8 cellular contexts compared by ENCODE assay signal in the genomic region with DNA sequence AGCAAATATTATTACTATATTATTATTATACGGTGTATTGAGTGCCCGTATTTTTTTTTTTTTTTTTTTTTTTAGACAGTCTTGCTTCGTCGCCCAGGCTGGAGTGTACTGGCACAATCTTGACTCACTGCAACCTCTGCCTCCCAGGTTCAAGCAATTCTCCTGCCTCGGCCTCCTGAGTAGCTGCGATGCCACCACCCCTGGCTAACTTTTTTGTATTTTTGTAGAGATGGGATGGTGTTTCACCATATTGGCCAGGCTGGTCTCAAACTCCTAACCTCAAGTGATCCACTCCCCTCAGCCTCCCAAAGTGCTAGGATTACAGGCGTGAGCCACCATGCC. TPM values are rescaled to one million over a fixed set of nuclear protein-coding genes. Genes with fewer than 3 reads are reported as not detected.
DNase-seq lines count a peak whose midpoint lies in the region; ATAC-seq, FAIRE-seq and TF ChIP-seq lines count a peak whose summit lies in the region.
"Not testable (repeated sequence)": the region's sequence is repeated elsewhere in the genome, so short reads cannot be mapped to it uniquely, and the experiment has no call there.

No MANE protein-coding gene starts in this region.

- H3K9me3 ChIP-seq in A549; GM23248 (ENCODE audit: low read depth); SK-N-SH; duodenal mucosa (ENCODE audit: control insufficient read depth in 1 of 2, low read length in 2 of 2); right cardiac atrium (ENCODE audit: control insufficient read depth, low read length): not testable (repeated sequence)

- H3K27me3 ChIP-seq in GM23248 (replicated peaks; ENCODE audit: insufficient read depth); SK-N-SH (ENCODE audit: insufficient read depth); duodenal mucosa (ENCODE audit: control insufficient read depth in 1 of 2, insufficient read depth in 2 of 2, low read length in 2 of 2); right cardiac atrium (ENCODE audit: control insufficient read depth, insufficient read depth): not testable (repeated sequence)

- H3K9ac ChIP-seq in GM23248, result peak overlapping the region; percentile 99
- peak overlapping the region; percentile 94; the same call in 1 of the 2 replicates for H3K9ac ChIP-seq in SK-N-SH
- peak overlapping the region; percentile 99 for H3K9ac ChIP-seq in duodenal mucosa (ENCODE audit: low read depth in 1 of 2, low read length in 2 of 2)

- peak overlapping the region; percentile 96 for H3K4me3 Mint-ChIP-seq in activated naive CD8-positive, alpha-beta T cell treated with anti-CD3 and anti-CD28 coated beads, Interleukin-2, amount 10 ng/mL, durations not matched to agents 7 days and 5 days
- peak overlapping the region; percentile 100 for H3K4me3 Mint-ChIP-seq in natural killer cell treated with Interleukin-12 subunit alpha and Interleukin-12 subunit beta and Interleukin-15 and Interleukin-18, amount 100 ng/mL, for 72 hours
- peak overlapping the region; percentile 96 for H3K4me3 Mint-ChIP-seq in stimulated activated memory B cell treated with anti-CD40 and anti-IgM and Interleukin-4, amounts not matched to agents 10 μg/mL and 1 μg/mL and 100 μg/mL, for 72 hours

- H3K4me3 ChIP-seq in A549 (peak overlapping the region; percentile 86), GM23248 (peak overlapping the region; percentile 98), SK-N-SH (ENCODE audit: low read depth in 2 of 2, low read length in 1 of 2) (peak overlapping the region; percentile 71 to 92; a peak in 3 of 4 replicates), duodenal mucosa (ENCODE audit: low read depth in 1 of 2, low read length in 2 of 2) (peak overlapping the region; percentile 85 to 88), right cardiac atrium (ENCODE audit: low read length) (peak overlapping the region; percentile 87)

- not testable (repeated sequence) for DNase-seq in A549 (ENCODE audit: low read depth in 1 of 2, low spot score in 1 of 2); GM23248; SK-N-SH; activated naive CD8-positive, alpha-beta T cell treated with anti-CD3 and anti-CD28 coated beads, Interleukin-2, amount 10 ng/mL, durations not matched to agents 7 days and 5 days; right cardiac atrium; natural killer cell treated with Interleukin-12 subunit alpha and Interleukin-12 subunit beta and Interleukin-15 and Interleukin-18, amount 100 ng/mL, for 72 hours (ENCODE audit: low spot score)

- H3K9me3 Mint-ChIP-seq in activated naive CD8-positive, alpha-beta T cell treated with anti-CD3 and anti-CD28 coated beads, Interleukin-2, amount 10 ng/mL, durations not matched to agents 7 days and 5 days; natural killer cell treated with Interleukin-12 subunit alpha and Interleukin-12 subunit beta and Interleukin-15 and Interleukin-18, amount 100 ng/mL, for 72 hours; stimulated activated memory B cell treated with anti-CD40 and anti-IgM and Interleukin-4, amounts not matched to agents 10 μg/mL and 1 μg/mL and 100 μg/mL, for 72 hours: not testable (repeated sequence)

- H3K4me1 ChIP-seq in A549 (peaks cover 51% of the 10 kb centered on the region), GM23248 (ENCODE audit: insufficient read depth) (peaks cover 54% of the 10 kb centered on the region), SK-N-SH (ENCODE audit: control insufficient read depth in 1 of 2, insufficient read depth in 2 of 2, low read depth in 1 of 2, low read length in 1 of 2) (peaks cover 51 to 61% of the 10 kb centered on the region in 2 experiments), duodenal mucosa (ENCODE audit: control insufficient read depth in 1 of 2, insufficient read depth in 2 of 2, low read length in 2 of 2) (peaks cover 64 to 67% of the 10 kb centered on the region in 2 donors), right cardiac atrium (ENCODE audit: control insufficient read depth, insufficient read depth, low read length) (peaks cover 34% of the 10 kb centered on the region)

- not testable (repeated sequence) for H3K36me3 ChIP-seq in GM23248 (ENCODE audit: low read depth); SK-N-SH (replicated peaks in 1 of 2; ENCODE audit: control insufficient read depth in 1 of 2, insufficient read depth in 2 of 2, low read length in 1 of 2); duodenal mucosa (ENCODE audit: control insufficient read depth in 1 of 2, insufficient read depth in 2 of 2, low read length in 2 of 2)

- not testable (repeated sequence) for TF ChIP-seq EP300 in A549 (IDR thresholded peaks at IDR 0.05); SK-N-SH (IDR thresholded peaks at IDR 0.05; ENCODE audit: borderline replicate concordance in 1 of 2, low read depth in 1 of 2, low read length in 1 of 2)

- H3K4me1 Mint-ChIP-seq in activated naive CD8-positive, alpha-beta T cell treated with anti-CD3 and anti-CD28 coated beads, Interleukin-2, amount 10 ng/mL, durations not matched to agents 7 days and 5 days, result peaks cover 65% of the 10 kb centered on the region
- peaks cover 71 to 83% of the 10 kb centered on the region in 2 donors for H3K4me1 Mint-ChIP-seq in natural killer cell treated with Interleukin-12 subunit alpha and Interleukin-12 subunit beta and Interleukin-15 and Interleukin-18, amount 100 ng/mL, for 72 hours (ENCODE audit: low read depth in 2 of 2)
- H3K4me1 Mint-ChIP-seq in stimulated activated memory B cell treated with anti-CD40 and anti-IgM and Interleukin-4, amounts not matched to agents 10 μg/mL and 1 μg/mL and 100 μg/mL, for 72 hours, result peaks cover 82% of the 10 kb centered on the region

- H3K79me2 ChIP-seq in GM23248 (ENCODE audit: insufficient read depth) (peaks cover 71% of the 10 kb centered on the region), SK-N-SH (ENCODE audit: insufficient read depth) (peaks cover 67% of the 10 kb centered on the region)

- TF ChIP-seq RAD21 in A549 (conservative IDR thresholded peaks at IDR 0.05 in 1 of 2, IDR thresholded peaks at IDR 0.05 in 1 of 2); SK-N-SH (IDR thresholded peaks at IDR 0.05; ENCODE audit: low read length): not testable (repeated sequence)

- CTCF ChIA-PET in A549 (lab: Yijun Ruan, JAX); SK-N-SH (lab: Yijun Ruan, JAX): not testable (repeated sequence)

- peaks cover 66% of the 10 kb centered on the region for H3F3A ChIP-seq in GM23248 (ENCODE audit: insufficient read depth)
- peaks cover 26% of the 10 kb centered on the region for H3F3A ChIP-seq in SK-N-SH (replicated peaks; ENCODE audit: insufficient read depth)

- not testable (repeated sequence) for H3K36me3 Mint-ChIP-seq in activated naive CD8-positive, alpha-beta T cell treated with anti-CD3 and anti-CD28 coated beads, Interleukin-2, amount 10 ng/mL, durations not matched to agents 7 days and 5 days; natural killer cell treated with Interleukin-12 subunit alpha and Interleukin-12 subunit beta and Interleukin-15 and Interleukin-18, amount 100 ng/mL, for 72 hours; stimulated activated memory B cell treated with anti-CD40 and anti-IgM and Interleukin-4, amounts not matched to agents 10 μg/mL and 1 μg/mL and 100 μg/mL, for 72 hours

- H3K4me2 ChIP-seq in A549, result peak overlapping the region; percentile 87
- H3K4me2 ChIP-seq in GM23248 (ENCODE audit: unreplicated experiment), result peak overlapping the region; percentile 99
- peak overlapping the region; percentile 98 for H3K4me2 ChIP-seq in SK-N-SH

- FAIRE-seq in A549 (lab: Jason Lieb, UNC), result not testable (repeated sequence)

- ATAC-seq in A549; activated naive CD8-positive, alpha-beta T cell treated with anti-CD3 and anti-CD28 coated beads, Interleukin-2, amount 10 ng/mL, durations not matched to agents 7 days and 5 days (ENCODE audit: low read depth); right cardiac atrium; natural killer cell treated with Interleukin-12 subunit alpha and Interleukin-12 subunit beta and Interleukin-15 and Interleukin-18, amount 100 ng/mL, for 72 hours; stimulated activated memory B cell treated with anti-CD40 and anti-IgM and Interleukin-4, amounts not matched to agents 10 μg/mL and 1 μg/mL and 100 μg/mL, for 72 hours: not testable (repeated sequence)

- H3K27ac ChIP-seq in A549 (peak overlapping the region; percentile 95 to 97), GM23248 (peak overlapping the region; percentile 99), SK-N-SH (ENCODE audit: low read depth in 2 of 2, low read length in 1 of 2) (peak overlapping the region in 1 of 2 experiments; percentile 65; a peak in 1 of 4 replicates), duodenal mucosa (ENCODE audit: low read depth, low read length) (peak overlapping the region; percentile 97), right cardiac atrium (ENCODE audit: low read length) (peak overlapping the region; percentile 92)

- TF ChIP-seq CTCF in A549 (IDR thresholded peaks at IDR 0.05); SK-N-SH (IDR thresholded peaks at IDR 0.05): not testable (repeated sequence)

- intact Hi-C loops in right cardiac atrium (cut with DNase I), result loop anchor here in 2 of 4 donors (5.0 kb wide), 2 partner anchors 33 to 83 kb away; no protein-coding TSS in a partner anchor

- not testable (repeated sequence) for H2AFZ ChIP-seq in GM23248; SK-N-SH (ENCODE audit: low read depth)

- in situ Hi-C loops in GM23248 (cut with MboI), result not testable (repeated sequence)

- POLR2A ChIA-PET in A549 (lab: Yijun Ruan, JAX), result interaction anchor here (0.7 kb wide), 1 partner anchor 140 kb away, joined by 6 read pairs; a partner anchor contains a TSS
- POLR2A ChIA-PET in SK-N-SH (lab: Yijun Ruan, JAX); activated naive CD8-positive, alpha-beta T cell treated with anti-CD3 and anti-CD28 coated beads, Interleukin-2, amount 10 ng/mL, durations not matched to agents 7 days and 5 days (lab: Charles Lee): not testable (repeated sequence)

- not testable (repeated sequence) for H3K27me3 Mint-ChIP-seq in activated naive CD8-positive, alpha-beta T cell treated with anti-CD3 and anti-CD28 coated beads, Interleukin-2, amount 10 ng/mL, durations not matched to agents 7 days and 5 days; natural killer cell treated with Interleukin-12 subunit alpha and Interleukin-12 subunit beta and Interleukin-15 and Interleukin-18, amount 100 ng/mL, for 72 hours; stimulated activated memory B cell treated with anti-CD40 and anti-IgM and Interleukin-4, amounts not matched to agents 10 μg/mL and 1 μg/mL and 100 μg/mL, for 72 hours

- not testable (repeated sequence) for H4K20me1 ChIP-seq in GM23248 (ENCODE audit: insufficient read depth); SK-N-SH (ENCODE audit: insufficient read depth)

- TF ChIP-seq POLR2A in A549 (IDR thresholded peaks at IDR 0.05; ENCODE audit: low read length), result not testable (repeated sequence)

- not testable (repeated sequence) for H3K9me2 ChIP-seq in GM23248 (ENCODE audit: insufficient read depth); SK-N-SH

- H3K27ac Mint-ChIP-seq in activated naive CD8-positive, alpha-beta T cell treated with anti-CD3 and anti-CD28 coated beads, Interleukin-2, amount 10 ng/mL, durations not matched to agents 7 days and 5 days, result peak overlapping the region; percentile 92
- H3K27ac Mint-ChIP-seq in natural killer cell treated with Interleukin-12 subunit alpha and Interleukin-12 subunit beta and Interleukin-15 and Interleukin-18, amount 100 ng/mL, for 72 hours, result peak overlapping the region; percentile 97
- peak overlapping the region; percentile 93 for H3K27ac Mint-ChIP-seq in stimulated activated memory B cell treated with anti-CD40 and anti-IgM and Interleukin-4, amounts not matched to agents 10 μg/mL and 1 μg/mL and 100 μg/mL, for 72 hours

- WGBS in A549 (ENCODE audit: missing lambda C conversion rate), result 20% methylated on average over 7 of the region's 7 CpGs
- WGBS in GM23248 (ENCODE audit: low coverage in 1 of 2, low lambda C conversion rate in 2 of 2, missing lambda C conversion rate in 2 of 2), 2 experiments, result 10 to 11% methylated on average over 7 of the region's 7 CpGs
- WGBS in SK-N-SH (ENCODE audit: low lambda C conversion rate), result 78% methylated on average over 7 of the region's 7 CpGs
- WGBS in right cardiac atrium, result 24% methylated on average over 7 of the region's 7 CpGs

RNA-seq across cellular contexts. Expression of a gene that starts 2.2 kb away (rescaled TPM):
- polyA plus RNA-seq in A549 (2011; rRNA removed), result 180 and 191 TPM in 2 replicates
- 52.5 and 77.2 TPM in 2 replicates for polyA plus RNA-seq in A549 (2012; cell fraction: cytosol; rRNA removed)
- polyA plus RNA-seq in A549 (2012; cell fraction: nucleus; rRNA removed), result 58.3 and 75.3 TPM in 2 replicates
- polyA plus RNA-seq in A549 (2017; fragmentation: RNase III; extraction: RNeasy Plus Mini Kit Qiagen cat#74134 plus additional on column Dnase treatment), result 140 to 182 TPM (median 167 TPM) in 3 replicates
- 251 and 259 TPM in 2 replicates for polyA minus RNA-seq in A549 (2011; rRNA and poly(A)+ RNA removed)
- 70.8 and 74.3 TPM in 2 replicates for total RNA-seq in GM23248 (2014; rRNA removed; shearing (Covaris generic))
- 139 and 140 TPM in 2 replicates for polyA plus RNA-seq in GM23248 (2016; fragmentation: Nextera tagmentation; extraction: Ambion mirVana)
- 36.2 and 36.3 TPM in 2 replicates for polyA plus RNA-seq in SK-N-SH (2012; rRNA removed)
- polyA plus RNA-seq in SK-N-SH (2012; cell fraction: cytosol; rRNA removed), result 31.2 and 34.8 TPM in 2 replicates
- polyA plus RNA-seq in SK-N-SH (2012; cell fraction: nucleus; rRNA removed), result 16.2 and 21.7 TPM in 2 replicates
- total RNA-seq in activated naive CD8-positive, alpha-beta T cell treated with anti-CD3 and anti-CD28 coated beads, Interleukin-2, amount 10 ng/mL, durations not matched to agents 7 days and 5 days, result 10 to 100 TPM; 34.6 to 35.7 TPM
- 100 to 1,000 TPM in 1 of 4 donors, 10 to 100 TPM in 3; 44.0 to 137 (median 58.3) TPM for total RNA-seq in right cardiac atrium
- 24.7 TPM for polyA plus RNA-seq in right cardiac atrium
- total RNA-seq in natural killer cell treated with Interleukin-12 subunit alpha and Interleukin-12 subunit beta and Interleukin-15 and Interleukin-18, amount 100 ng/mL, for 72 hours, result 10 to 100 TPM; 51.4 to 90.6 TPM
